34 cellular contexts compared by ENCODE assay signal in the genomic region with DNA sequence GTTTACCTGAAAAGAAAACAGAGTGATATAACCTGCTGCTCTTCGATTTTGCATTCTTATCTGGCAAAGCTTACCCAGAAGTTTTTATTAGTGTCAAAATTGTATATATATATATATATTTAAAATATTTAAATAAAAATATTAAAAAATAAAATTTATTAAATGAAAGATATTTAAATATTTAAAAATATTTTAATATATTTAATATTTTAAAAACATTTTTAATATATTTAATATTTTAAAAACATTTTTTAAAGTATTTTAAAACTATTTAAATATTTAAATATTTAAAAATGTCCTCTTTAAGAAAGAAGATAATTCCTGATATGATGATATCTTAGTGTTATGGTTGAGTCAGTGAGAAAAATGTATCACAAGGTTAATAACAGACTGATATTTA.
"Had no signal": no experiment of that assay in that cellular context is flagged by ENCODE, and none has a peak within 500 bp of the region (broad histone marks: within the 10 kb centered on the region; RNA-seq: fewer than 3 reads in every experiment).

No MANE protein-coding gene starts in this region.

- H3K36me3 ChIP-seq: adrenal gland, ascending aorta, breast epithelium, cardiac muscle cell, esophagus muscularis mucosa, gastroesophageal sphincter, heart right ventricle, WERI-Rb-1 had no signal

- H3K4me1 ChIP-seq: adrenal gland, ascending aorta, breast epithelium, esophagus muscularis mucosa, foreskin keratinocyte, gastroesophageal sphincter, heart right ventricle had no signal

- ATAC-seq: activated CD4-positive, alpha-beta T cell treated with anti-CD3 and anti-CD28 coated beads for 36 hours; activated CD8-positive, alpha-beta memory T cell treated with anti-CD3 and anti-CD28 coated beads, Interleukin-2, amount 10 ng/mL, durations not matched to agents 7 days and 5 days; activated CD8-positive, alpha-beta T cell treated with anti-CD3 and anti-CD28 coated beads, Interleukin-2, amount 10 ng/mL, durations not matched to agents 7 days and 5 days; activated naive CD8-positive, alpha-beta T cell treated with anti-CD3 and anti-CD28 coated beads, Interleukin-2, amount 50 U/mL, for 24 hours; foreskin keratinocyte; gastroesophageal sphincter; heart right ventricle; T-helper 17 cell had no signal

- H3K27ac ChIP-seq: adrenal gland, ascending aorta, breast epithelium, cardiac muscle cell, coronary artery, dorsolateral prefrontal cortex, esophagus muscularis mucosa, foreskin keratinocyte, gastroesophageal sphincter, heart right ventricle, WERI-Rb-1 had no signal

- H3K27me3 ChIP-seq: adrenal gland, ascending aorta, breast epithelium, cardiac muscle cell, dorsolateral prefrontal cortex, esophagus muscularis mucosa, foreskin keratinocyte, gastroesophageal sphincter, heart right ventricle had no signal

- H3K9me3 ChIP-seq: adrenal gland, ascending aorta, breast epithelium, esophagus muscularis mucosa, gastroesophageal sphincter, heart right ventricle had no signal

- DNase-seq: activated CD4-positive, alpha-beta memory T cell treated with anti-CD3 and anti-CD28 coated beads for 36 hours; activated CD4-positive, alpha-beta T cell treated with anti-CD3 and anti-CD28 coated beads for 36 hours; activated CD4-positive, alpha-beta T cell treated with anti-CD3 and anti-CD28 coated beads, Interleukin-2, amount 10 ng/mL, durations not matched to agents 24 days and 14 days; activated CD4-positive, CD25-positive, alpha-beta regulatory T cell; activated CD4-positive, CD25-positive, alpha-beta regulatory T cell treated with anti-CD3 and anti-CD28 coated beads, Interleukin-2, amount 50 U/mL, for 72 hours; activated CD8-positive, alpha-beta memory T cell treated with anti-CD3 and anti-CD28 coated beads, Interleukin-2, amount 10 ng/mL, durations not matched to agents 7 days and 5 days; activated CD8-positive, alpha-beta memory T cell treated with anti-CD3 and anti-CD28 coated beads, Interleukin-2, amount 50 U/mL, for 4 hours; activated CD8-positive, alpha-beta T cell treated with anti-CD3 and anti-CD28 coated beads, Interleukin-2, amount 10 ng/mL, durations not matched to agents 7 days and 5 days; activated effector memory CD4-positive, alpha-beta T cell treated with anti-CD3 and anti-CD28 coated beads, Interleukin-2, amount 50 U/mL, for 16 hours; activated naive CD4-positive, alpha-beta T cell treated with anti-CD3 and anti-CD28 coated beads for 36 hours; activated naive CD8-positive, alpha-beta T cell treated with anti-CD3 and anti-CD28 coated beads for 36 hours; activated naive CD8-positive, alpha-beta T cell treated with anti-CD3 and anti-CD28 coated beads, Interleukin-2, amount 50 U/mL, for 24 hours; activated T-cell treated with anti-CD3 and anti-CD28 coated beads, Interleukin-2, amount 50 U/mL, for 1 hour; activated T-cell treated with anti-CD3 and anti-CD28 coated beads, Interleukin-2, amount 50 U/mL, for 48 hours; adrenal gland; amygdala; central memory CD4-positive, alpha-beta T cell; cerebellar nuclear complex; dorsolateral prefrontal cortex; effector memory CD4-positive, alpha-beta T cell; endodermal cell; erythroblast; foreskin keratinocyte; heart right ventricle; T-helper 1 cell; T-helper 17 cell; T1000; WERI-Rb-1 had no signal

- H3K4me3 ChIP-seq: adrenal gland, ascending aorta, breast epithelium, cardiac muscle cell, coronary artery, dorsolateral prefrontal cortex, esophagus muscularis mucosa, gastroesophageal sphincter, heart right ventricle had no signal
